1 cellular context compared by ENCODE assay signal in the genomic region with DNA sequence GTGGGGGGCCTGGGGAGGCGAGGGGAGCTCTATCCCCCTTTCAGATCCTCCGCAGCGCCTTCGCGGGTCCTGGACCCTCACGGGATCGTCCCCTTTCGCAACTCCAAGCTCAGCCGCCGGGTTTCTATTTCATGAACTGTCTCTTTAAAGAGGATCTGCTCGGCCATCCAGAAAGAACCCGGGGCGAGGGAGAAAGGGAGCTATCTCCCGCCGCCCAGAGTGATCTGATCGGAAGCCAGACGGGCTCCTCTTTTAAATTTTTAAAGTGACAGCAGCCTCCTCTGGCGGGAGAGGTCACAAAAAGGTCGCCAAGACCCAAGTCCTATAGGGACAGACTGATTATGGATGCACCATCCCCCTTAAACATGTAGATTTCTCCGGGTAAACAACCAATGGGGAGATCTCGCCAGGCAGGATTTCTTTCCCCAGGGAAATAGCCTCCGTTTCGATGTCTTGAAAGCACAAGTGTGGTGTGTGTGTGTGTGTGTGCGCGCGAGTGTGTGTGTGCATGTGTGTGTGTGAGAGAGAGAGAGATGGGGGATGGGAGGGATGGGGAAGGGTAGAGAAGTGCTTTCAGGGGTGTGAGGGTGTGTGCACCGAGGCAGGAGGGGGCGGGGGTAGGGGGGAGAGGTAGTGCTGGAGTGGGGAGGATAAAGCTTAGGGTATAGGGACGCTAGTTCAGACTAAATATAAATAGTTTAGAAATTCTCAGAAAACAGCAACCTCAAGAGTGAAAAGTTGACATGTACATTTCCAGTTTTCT.
TF ChIP-seq lines count a peak whose summit lies in the region.

No MANE protein-coding gene starts in this region.

TF ChIP-seq in HEK293, 187 proteins besides CTCF, POLR2A, EP300 and RAD21 (continued from another document and continues in another):
- TF ChIP-seq ZNF366 (tag by site-specific recombination; conservative IDR thresholded peaks at IDR 0.05) (peak; percentile 74), SCRT1 (tag by site-specific recombination; IDR thresholded peaks at IDR 0.05; ENCODE audit: borderline replicate concordance) (no peak), TRIM28 (IDR thresholded peaks at IDR 0.05; ENCODE audit: borderline replicate concordance, low read length) (no peak), INSM2 (tag by site-specific recombination; IDR thresholded peaks at IDR 0.05) (peak; percentile 24; the same call in 1 of the 2 replicates), ZNF768 (tag by site-specific recombination; IDR thresholded peaks at IDR 0.05) (no peak), MZF1 (tag by site-specific recombination; IDR thresholded peaks at IDR 0.05; ENCODE audit: borderline replicate concordance) (peak; percentile 97), ZFP69B (tag by site-specific recombination; IDR thresholded peaks at IDR 0.05) (peak; percentile 94), ZNF223 (tag by site-specific recombination; IDR thresholded peaks at IDR 0.05) (no peak), ZNF157 (tag by site-specific recombination; IDR thresholded peaks at IDR 0.05) (no peak), GLI4 (tag by site-specific recombination; IDR thresholded peaks at IDR 0.05) (peak; percentile 94), ZNF341 (tag by site-specific recombination; IDR thresholded peaks at IDR 0.05; ENCODE audit: low read depth) (peak; percentile 52; the same call in 1 of the 2 replicates), ZNF747 (tag by site-specific recombination; IDR thresholded peaks at IDR 0.05) (no peak), YY1 (tag by site-specific recombination; IDR thresholded peaks at IDR 0.05) (no peak; the same call in 1 of the 2 replicates), ZFP41 (tag by site-specific recombination; IDR thresholded peaks at IDR 0.05; ENCODE audit: borderline replicate concordance) (no peak), ZSCAN18 (tag by site-specific recombination; IDR thresholded peaks at IDR 0.05) (peak; percentile 90), ZNF146 (tag by site-specific recombination; IDR thresholded peaks at IDR 0.05) (peak; percentile 30; the same call in 1 of the 2 replicates), OVOL3 (tag by site-specific recombination; IDR thresholded peaks at IDR 0.05) (no peak), GLIS2 (tag by site-specific recombination; IDR thresholded peaks at IDR 0.05) (peak; percentile 27; the same call in 1 of the 2 replicates), KLF7 (tag by site-specific recombination; IDR thresholded peaks at IDR 0.05; ENCODE audit: borderline replicate concordance) (0 out of 2 replicates have a peak, but pooled peaks have one; percentile 33), ZNF274 (IDR thresholded peaks at IDR 0.05; ENCODE audit: low read length) (no peak), ZNF274 (tag by site-specific recombination; IDR thresholded peaks at IDR 0.05; ENCODE audit: borderline replicate concordance) (no peak), ZEB2 (tag by site-specific recombination; IDR thresholded peaks at IDR 0.05) (peak; percentile 65), ZNF48 (tag by site-specific recombination; IDR thresholded peaks at IDR 0.05) (no peak), PATZ1 (tag by site-specific recombination; IDR thresholded peaks at IDR 0.05) (peak; percentile 87), ZNF214 (tag by site-specific recombination; IDR thresholded peaks at IDR 0.05; ENCODE audit: borderline replicate concordance) (no peak), ZNF555 (tag by site-specific recombination; conservative IDR thresholded peaks at IDR 0.05) (no peak), ZNF302 (tag by site-specific recombination; IDR thresholded peaks at IDR 0.05; ENCODE audit: low read depth) (no peak), ZSCAN16 (tag by site-specific recombination; IDR thresholded peaks at IDR 0.05) (no peak), ZNF311 (tag by site-specific recombination; IDR thresholded peaks at IDR 0.05; ENCODE audit: borderline replicate concordance) (no peak), SP7 (tag by site-specific recombination; IDR thresholded peaks at IDR 0.05) (peak; percentile 81), ZSCAN30 (tag by site-specific recombination; IDR thresholded peaks at IDR 0.05) (peak; percentile 12; the same call in 1 of the 2 replicates), BCL11A (tag by site-specific recombination; IDR thresholded peaks at IDR 0.05; ENCODE audit: low read depth) (no peak), KLF9 (tag by site-specific recombination; IDR thresholded peaks at IDR 0.05; ENCODE audit: low read depth) (peak; percentile 79), TCF7L2 (IDR thresholded peaks at IDR 0.05; ENCODE audit: borderline replicate concordance, low read depth, low read length) (no peak), ZNF596 (tag by site-specific recombination; IDR thresholded peaks at IDR 0.05) (peak; percentile 30; the same call in 1 of the 2 replicates), ZBTB20 (tag by site-specific recombination; IDR thresholded peaks at IDR 0.05) (peak; percentile 64), ZNF777 (tag by site-specific recombination; IDR thresholded peaks at IDR 0.05; ENCODE audit: borderline replicate concordance) (no peak), ZNF350 (tag by site-specific recombination; IDR thresholded peaks at IDR 0.05) (no peak), ZXDB (tag by site-specific recombination; IDR thresholded peaks at IDR 0.05) (peak; percentile 61), IKZF3 (tag by site-specific recombination; IDR thresholded peaks at IDR 0.05) (peak; percentile 81), ZNF791 (tag by site-specific recombination; IDR thresholded peaks at IDR 0.05) (no peak), ZNF138 (tag by site-specific recombination; IDR thresholded peaks at IDR 0.05; ENCODE audit: borderline replicate concordance) (no peak), ZNF501 (tag by site-specific recombination; IDR thresholded peaks at IDR 0.05) (no peak), SP3 (tag by site-specific recombination; IDR thresholded peaks at IDR 0.05) (no peak), ZBTB17 (tag by site-specific recombination; IDR thresholded peaks at IDR 0.05) (peak; percentile 95), ZNF2 (tag by site-specific recombination; IDR thresholded peaks at IDR 0.05) (peak; percentile 79; the same call in 1 of the 2 replicates), PRDM6 (tag by site-specific recombination; IDR thresholded peaks at IDR 0.05) (peak; percentile 53), ZNF629 (tag by site-specific recombination; IDR thresholded peaks at IDR 0.05) (peak; percentile 61; the same call in 1 of the 2 replicates), ZNF654 (tag by site-specific recombination; IDR thresholded peaks at IDR 0.05; ENCODE audit: low read depth) (no peak), ZNF26 (tag by site-specific recombination; IDR thresholded peaks at IDR 0.05) (no peak)
- TF ChIP-seq, protein P1, sequence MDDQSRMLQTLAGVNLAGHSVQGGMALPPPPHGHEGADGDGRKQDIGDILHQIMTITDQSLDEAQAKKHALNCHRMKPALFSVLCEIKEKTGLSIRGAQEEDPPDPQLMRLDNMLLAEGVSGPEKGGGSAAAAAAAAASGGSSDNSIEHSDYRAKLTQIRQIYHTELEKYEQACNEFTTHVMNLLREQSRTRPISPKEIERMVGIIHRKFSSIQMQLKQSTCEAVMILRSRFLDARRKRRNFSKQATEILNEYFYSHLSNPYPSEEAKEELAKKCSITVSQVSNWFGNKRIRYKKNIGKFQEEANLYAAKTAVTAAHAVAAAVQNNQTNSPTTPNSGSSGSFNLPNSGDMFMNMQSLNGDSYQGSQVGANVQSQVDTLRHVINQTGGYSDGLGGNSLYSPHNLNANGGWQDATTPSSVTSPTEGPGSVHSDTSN (CRISPR knock-in tag; IDR thresholded peaks at IDR 0.05) = no peak
- TF ChIP-seq, protein P2, sequence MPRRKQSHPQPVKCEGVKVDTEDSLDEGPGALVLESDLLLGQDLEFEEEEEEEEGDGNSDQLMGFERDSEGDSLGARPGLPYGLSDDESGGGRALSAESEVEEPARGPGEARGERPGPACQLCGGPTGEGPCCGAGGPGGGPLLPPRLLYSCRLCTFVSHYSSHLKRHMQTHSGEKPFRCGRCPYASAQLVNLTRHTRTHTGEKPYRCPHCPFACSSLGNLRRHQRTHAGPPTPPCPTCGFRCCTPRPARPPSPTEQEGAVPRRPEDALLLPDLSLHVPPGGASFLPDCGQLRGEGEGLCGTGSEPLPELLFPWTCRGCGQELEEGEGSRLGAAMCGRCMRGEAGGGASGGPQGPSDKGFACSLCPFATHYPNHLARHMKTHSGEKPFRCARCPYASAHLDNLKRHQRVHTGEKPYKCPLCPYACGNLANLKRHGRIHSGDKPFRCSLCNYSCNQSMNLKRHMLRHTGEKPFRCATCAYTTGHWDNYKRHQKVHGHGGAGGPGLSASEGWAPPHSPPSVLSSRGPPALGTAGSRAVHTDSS (tag by site-specific recombination; IDR thresholded peaks at IDR 0.05) = no peak
- TF ChIP-seq, protein P3, sequence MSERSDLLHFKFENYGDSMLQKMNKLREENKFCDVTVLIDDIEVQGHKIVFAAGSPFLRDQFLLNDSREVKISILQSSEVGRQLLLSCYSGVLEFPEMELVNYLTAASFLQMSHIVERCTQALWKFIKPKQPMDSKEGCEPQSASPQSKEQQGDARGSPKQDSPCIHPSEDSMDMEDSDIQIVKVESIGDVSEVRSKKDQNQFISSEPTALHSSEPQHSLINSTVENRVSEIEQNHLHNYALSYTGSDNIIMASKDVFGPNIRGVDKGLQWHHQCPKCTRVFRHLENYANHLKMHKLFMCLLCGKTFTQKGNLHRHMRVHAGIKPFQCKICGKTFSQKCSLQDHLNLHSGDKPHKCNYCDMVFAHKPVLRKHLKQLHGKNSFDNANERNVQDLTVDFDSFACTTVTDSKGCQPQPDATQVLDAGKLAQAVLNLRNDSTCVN (tag by site-specific recombination; optimal IDR thresholded peaks at IDR 0.05) = peak; percentile 70
